Comparison of ENCODE assay signal across 10 cellular contexts in genomic region chr11:125457814-125458343, GRCh38. TPM values are rescaled to one million over a fixed set of nuclear protein-coding genes. Genes with fewer than 3 reads are reported as not detected.
A peak's percentile ranks its signal among the peaks of the same experiment; 100 is the strongest.
DNase-seq lines count a peak whose midpoint lies in the region; ATAC-seq and TF ChIP-seq lines count a peak whose summit lies in the region.
"Had no signal": no experiment of that assay in that cellular context is flagged by ENCODE, and none has a peak within 500 bp of the region (broad histone marks: within the 10 kb centered on the region; RNA-seq: fewer than 3 reads in every experiment).

No MANE protein-coding gene starts in this region.

- H3K27ac Mint-ChIP-seq in GM23338 = peak overlapping the region; percentile 91

- peak overlapping the region; percentile 49 for H2AFZ ChIP-seq in GM23338

- H3K4me1 Mint-ChIP-seq in GM23338 = peaks cover 15% of the 10 kb centered on the region

- 0 out of 3 replicates have a peak overlapping the region, but pooled peaks have one; percentile 11 for H3K4me3 Mint-ChIP-seq in GM23338

- H3K4me3 ChIP-seq in GM23338 = no peak overlapping the region
- no peak overlapping the region for H3K4me3 ChIP-seq in choroid plexus epithelial cell (ENCODE audit: low read depth, low read length)

- H3K36me3 Mint-ChIP-seq in GM23338 (ENCODE audit: low read depth) = peaks cover 5% of the 10 kb centered on the region

- ATAC-seq in GM23338 (peak; percentile 86), sciatic nerve (peak; percentile 93), omental fat pad (ENCODE audit: low FRiP score) (no peak)

- intact Hi-C loops in sciatic nerve (cut with DNase I) = no loop called here

- H3K36me3 ChIP-seq in GM23338 (ENCODE audit: insufficient read depth) = no peaks in the 10 kb centered on the region

- H3K27me3 Mint-ChIP-seq in GM23338 (ENCODE audit: insufficient read depth, low read depth, poor library complexity) = peaks cover 2% of the 10 kb centered on the region

- no peaks in the 10 kb centered on the region for H3F3A ChIP-seq in GM23338 (replicated peaks; ENCODE audit: low read depth)

- DNase-seq in GM23338 (ENCODE audit: low spot score) (peak; percentile 16), choroid plexus epithelial cell (ENCODE audit: low read depth) (peak; percentile 82), islet precursor cell (peak; percentile 88), sciatic nerve (ENCODE audit: low spot score) (peak; percentile 77), Kasumi-1 (lab: John Stamatoyannopoulos, UW) (no peak), omental fat pad (ENCODE audit: low spot score) (no peak), DMS79 (lab: John Stamatoyannopoulos, UW) (no peak)
- DNase-seq in activated CD4-positive, alpha-beta T cell treated with anti-CD3 and anti-CD28 coated beads, Interleukin-2, amount 50 U/mL, for 48 hours = no peak
- DNase-seq: NCI-H2171, T-helper 2 cell had no signal

- peak overlapping the region; percentile 51; the same call in 1 of the 2 replicates for H3K27ac ChIP-seq in GM23338 (ENCODE audit: low read depth)

- no peak overlapping the region for H3K4me2 ChIP-seq in GM23338

- no peaks in the 10 kb centered on the region for H3K79me2 ChIP-seq in GM23338 (replicated peaks; ENCODE audit: insufficient read depth)

- no peaks in the 10 kb centered on the region for H3K9me2 ChIP-seq in GM23338 (ENCODE audit: insufficient read depth)

- H4K20me1 ChIP-seq in GM23338 (replicated peaks; ENCODE audit: insufficient read depth) = no peaks in the 10 kb centered on the region

- H3K27me3 ChIP-seq in GM23338 (ENCODE audit: insufficient read depth) = no peaks in the 10 kb centered on the region

- no peak for TF ChIP-seq CTCF in GM23338 (conservative IDR thresholded peaks at IDR 0.05; ENCODE audit: low read depth in 2 of 2)
- TF ChIP-seq CTCF in choroid plexus epithelial cell (conservative IDR thresholded peaks at IDR 0.05; ENCODE audit: low read depth, low read length) = no peak
- no peak for TF ChIP-seq CTCF in omental fat pad (IDR thresholded peaks at IDR 0.05)

- no peaks in the 10 kb centered on the region for H3K4me1 ChIP-seq in GM23338 (ENCODE audit: insufficient read depth)

- no peaks in the 10 kb centered on the region for H3K9me3 Mint-ChIP-seq in GM23338

TF ChIP-seq in GM23338, 12 proteins besides CTCF, POLR2A, EP300 and RAD21 (continues in another document):
- TF ChIP-seq REST (IDR thresholded peaks at IDR 0.05; ENCODE audit: unreplicated experiment) = no peak
- TF ChIP-seq NANOG (IDR thresholded peaks at IDR 0.05; ENCODE audit: borderline replicate concordance) = no peak
- TF ChIP-seq EZH2phosphoT487 (IDR thresholded peaks at IDR 0.05; ENCODE audit: unreplicated experiment) = no peak
- TF ChIP-seq ZNF331 (CRISPR knock-in tag; IDR thresholded peaks at IDR 0.05; ENCODE audit: low read depth) = no peak
- TF ChIP-seq EZH2 (IDR thresholded peaks at IDR 0.05; ENCODE audit: low read depth, unreplicated experiment) = no peak
- TF ChIP-seq ZNF114 (CRISPR knock-in tag; IDR thresholded peaks at IDR 0.05) = no peak
- no peak for TF ChIP-seq CREB1 (CRISPR knock-in tag; IDR thresholded peaks at IDR 0.05; ENCODE audit: low read depth)
- TF ChIP-seq POLR2AphosphoS5 (IDR thresholded peaks at IDR 0.05; ENCODE audit: low read depth) = no peak
- no peak for TF ChIP-seq STAT1 (IDR thresholded peaks at IDR 0.05; ENCODE audit: unreplicated experiment)
- no peak for TF ChIP-seq ETS1 (IDR thresholded peaks at IDR 0.05)
- no peak for TF ChIP-seq ZNF462 (CRISPR knock-in tag; IDR thresholded peaks at IDR 0.05)

RNA-seq across cellular contexts. Expression of gene FEZ1, which starts 38.2 kb away (rescaled TPM):
- total RNA-seq in GM23338 (2014; rRNA removed; shearing (Covaris generic)) = 43.5 and 55.5 TPM in 2 replicates
- polyA plus RNA-seq in GM23338 (2016; fragmentation: Nextera tagmentation; extraction: Ambion mirVana) = 34.5 and 35.1 TPM in 2 replicates
- 151 TPM for total RNA-seq in sciatic nerve
- 10 to 100 TPM; 10.7 to 27.7 (median 15.6) TPM for total RNA-seq in omental fat pad

Comparison
In these comparisons a context has a peak if more than half of its experiments do, and no peak if none do; other contexts are left out.
1. DNase-seq: peak in GM23338 (single experiment), choroid plexus epithelial cell (single experiment), islet precursor cell (single experiment) and sciatic nerve (single experiment); none in Kasumi-1 (0 of 2), activated CD4-positive, alpha-beta T cell treated with anti-CD3 and anti-CD28 coated beads, Interleukin-2, amount 50 U/mL, for 48 hours (0 of 2), omental fat pad (single experiment) and DMS79 (single experiment).